36 cellular contexts compared by ENCODE assay signal in the genomic region with DNA sequence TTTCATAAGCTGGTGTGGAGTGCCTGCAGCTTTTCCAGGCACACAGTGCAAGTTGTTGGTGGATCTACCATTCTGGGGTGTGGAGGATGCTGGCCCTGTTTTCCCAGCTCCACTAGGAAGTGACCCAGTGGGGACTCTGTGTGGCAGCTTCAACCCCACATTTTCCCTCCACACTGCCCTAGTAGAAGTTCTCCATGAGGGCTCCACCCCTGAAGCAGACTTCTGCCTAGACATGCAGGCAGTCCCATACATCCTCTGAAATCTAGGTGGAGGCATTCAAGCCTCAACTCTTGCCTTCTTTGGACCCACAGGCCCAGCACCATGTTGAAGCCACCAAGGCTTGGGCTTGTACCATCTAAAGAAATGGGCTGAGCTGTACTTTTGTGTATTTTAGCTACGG.
"Had no signal": no experiment of that assay in that cellular context is flagged by ENCODE, and none has a peak within 500 bp of the region (broad histone marks: within the 10 kb centered on the region; RNA-seq: fewer than 3 reads in every experiment).

No MANE protein-coding gene starts in this region.

- H3K36me3 ChIP-seq: MG63 had no signal

- H3K9me3 ChIP-seq: MG63 had no signal

- H3K27me3 ChIP-seq: MG63 had no signal

- H3K4me3 ChIP-seq: MG63 had no signal

- DNase-seq: Karpas-422, Kasumi-1, MG63, MM.1S, MV-4-11, NCI-H1048, NCI-H1092, NCI-H1092 treated with DMSO at 0.1 percent for 48 hours, NCI-H1105, NCI-H1105 treated with DMSO at 0.1 percent for 48 hours, NCI-H1417, NCI-H1417 treated with DMSO at 0.1 percent for 48 hours, NCI-H1436, NCI-H1436 treated with DMSO at 0.1 percent for 48 hours, NCI-H146, NCI-H1694, NCI-H1694 treated with DMSO at 0.1 percent for 48 hours, NCI-H187, NCI-H187 treated with DMSO at 0.1 percent for 48 hours, NCI-H1930, NCI-H2029, NCI-H2029 treated with DMSO at 0.1 percent for 48 hours, NCI-H2081, NCI-H2081 treated with DMSO at 0.1 percent for 48 hours, NCI-H2107, NCI-H2171, NCI-H2171 treated with DMSO at 0.1 percent for 48 hours, NCI-H2227 treated with DMSO at 0.1 percent for 48 hours, NCI-H226, NCI-H345, NCI-H446, NCI-H446 treated with DMSO at 0.1 percent for 48 hours, NCI-H510A, NCI-H510A treated with DMSO at 0.1 percent for 48 hours, NCI-H524, NCI-H524 treated with DMSO at 0.1 percent for 48 hours had no signal
